In genomic region chr16:83215417-83216001, GRCh38 we compare ENCODE assay signal across 8 cellular contexts.
A peak's percentile ranks its signal among the peaks of the same experiment; 100 is the strongest.
DNase-seq lines count a peak whose midpoint lies in the region; ATAC-seq and TF ChIP-seq lines count a peak whose summit lies in the region.

No MANE protein-coding gene starts in this region.

- no TSS peak for BruUV-seq in Panc1 (replicated peaks; lab: Mats Ljungman, UMichigan)

- H3K27me3 ChIP-seq in Panc1 (ENCODE audit: control insufficient read depth, insufficient read depth, low read length) (no peaks in the 10 kb centered on the region), adipocyte (replicated peaks; ENCODE audit: control insufficient read depth, insufficient read depth, low read length) (no peaks in the 10 kb centered on the region), left lung (no peaks in the 10 kb centered on the region), stomach (no peaks in the 10 kb centered on the region)

- H3K9me3 ChIP-seq in Panc1 (ENCODE audit: control insufficient read depth, insufficient read depth, low read depth, low read length), result no peaks in the 10 kb centered on the region
- no peaks in the 10 kb centered on the region for H3K9me3 ChIP-seq in adipocyte (ENCODE audit: control insufficient read depth, low read length)
- H3K9me3 ChIP-seq in left lung, result no peaks in the 10 kb centered on the region
- H3K9me3 ChIP-seq in stomach, result no peaks in the 10 kb centered on the region

- no peaks in the 10 kb centered on the region for H3K36me3 ChIP-seq in Panc1 (ENCODE audit: control insufficient read depth, insufficient read depth, low read length)
- no peaks in the 10 kb centered on the region for H3K36me3 ChIP-seq in adipocyte (ENCODE audit: control insufficient read depth, insufficient read depth, low read length, severe bottlenecking)
- H3K36me3 ChIP-seq in left lung, result no peaks in the 10 kb centered on the region
- no peaks in the 10 kb centered on the region for H3K36me3 ChIP-seq in stomach

- intact Hi-C loops in Panc1 (cut with micrococcal nuclease; ENCODE audit: unreplicated experiment), result loop anchor here (1.0 kb wide), 1 partner anchor 952 kb away; no protein-coding TSS in a partner anchor
- intact Hi-C loops in left lung (cut with DNase I), result no loop called here
- intact Hi-C loops in stomach (cut with DNase I; ENCODE audit: low total_unique reads), result no loop called here

- no peak for TF ChIP-seq EP300 in stomach (IDR thresholded peaks at IDR 0.05)

- ATAC-seq in Panc1 (peak; percentile 63; the same call in 1 of the 2 replicates), left lung (peak; percentile 69), GM19452 (IDR thresholded peaks at IDR 0.05; ENCODE audit: unreplicated experiment) (no peak)

- H3K4me3 ChIP-seq in Panc1 (ENCODE audit: low read depth in 2 of 2, low read length in 2 of 2) (no peak overlapping the region), adipocyte (ENCODE audit: low read length) (no peak overlapping the region), left lung (no peak overlapping the region), stomach (no peak overlapping the region)

- in situ Hi-C loops in Panc1 (cut with HindIII; ENCODE audit: low pct_unique_long_range_greater_than_20kb, low sequenced_read_pairs), result no loop called here

- no peak overlapping the region for H3K27ac ChIP-seq in 22Rv1
- H3K27ac ChIP-seq in Panc1 (ENCODE audit: low read length), result no peak overlapping the region
- no peak overlapping the region for H3K27ac ChIP-seq in left lung
- no peak overlapping the region for H3K27ac ChIP-seq in stomach

- H3K9ac ChIP-seq in adipocyte (ENCODE audit: low read length), result no peak overlapping the region

- H3K4me1 ChIP-seq in Panc1 (ENCODE audit: control insufficient read depth, insufficient read depth, low read length) (no peaks in the 10 kb centered on the region), adipocyte (ENCODE audit: control insufficient read depth, insufficient read depth, low read length) (no peaks in the 10 kb centered on the region), left lung (no peaks in the 10 kb centered on the region), stomach (no peaks in the 10 kb centered on the region)

- CTCF ChIA-PET in Panc1 (lab: Charles Lee), result interaction anchor here (0.6 to 0.7 kb wide), 4 partner anchors 421 to 1336 kb away, joined by 3 to 7 read pairs (median 4); no protein-coding TSS in a partner anchor

- POLR2A ChIA-PET in Panc1 (lab: Charles Lee), result interaction anchor here (0.6 to 0.7 kb wide), 3 partner anchors 55 to 2000 kb away, joined by 3 to 7 read pairs (median 4); no protein-coding TSS in a partner anchor

- DNase-seq in Panc1 (ENCODE audit: low read depth, low spot score), result peak; percentile 10
- peak; percentile 21 for DNase-seq in adipocyte (ENCODE audit: low read depth)
- DNase-seq in left lung, result no peak
- DNase-seq in stomach, result peak; percentile 39
- DNase-seq in effector CD8-positive, alpha-beta T cell (lab: John Stamatoyannopoulos, UW), result no peak

- TF ChIP-seq CTCF in 22Rv1 (IDR thresholded peaks at IDR 0.05) (peak; percentile 85), GM12874 (IDR thresholded peaks at IDR 0.05; ENCODE audit: insufficient read depth, low read depth, low read length) (peak; percentile 87), Panc1 (IDR thresholded peaks at IDR 0.05) (peak; percentile 90), left lung (IDR thresholded peaks at IDR 0.05) (peak; percentile 69 to 80), stomach (IDR thresholded peaks at IDR 0.05) (peak in 5 of 7 experiments; percentile 29 to 77 (median 68))

- no peak for TF ChIP-seq POLR2A in stomach (IDR thresholded peaks at IDR 0.05)

- 16 to 26% (median 19%) methylated on average over 9 of the region's 9 CpGs for WGBS in stomach, 5 donors

Comparison
In these comparisons a context has a peak if more than half of its experiments do, and no peak if none do; other contexts are left out.
1. DNase-seq: peak in Panc1 (single experiment), adipocyte (single experiment) and stomach (single experiment); none in left lung (0 of 2) and effector CD8-positive, alpha-beta T cell (single experiment).
2. Peak in every context shown above with its lines, with median percentiles within 50 percentile points of each other: CTCF ChIP-seq.